17 cellular contexts compared by ENCODE assay signal in genomic region chr2:110847651-110848050, GRCh38.
DNase-seq lines count a peak whose midpoint lies in the region; ATAC-seq and TF ChIP-seq lines count a peak whose summit lies in the region.
"Had no signal": no experiment of that assay in that cellular context is flagged by ENCODE, and none has a peak within 500 bp of the region (broad histone marks: within the 10 kb centered on the region; RNA-seq: fewer than 3 reads in every experiment).

No MANE protein-coding gene starts in this region.

- POLR2A ChIA-PET in activated CD4-positive, alpha-beta memory T cell treated with anti-CD3 and anti-CD28 coated beads for 36 hours (lab: Charles Lee) = interaction anchor here (1.6 to 2.3 kb wide), 2 partner anchors 11 to 18 kb away, joined by 7 read pairs; no protein-coding TSS in a partner anchor
- POLR2A ChIA-PET in activated CD4-positive, alpha-beta memory T cell treated with anti-CD3 and anti-CD28 coated beads, Interleukin-2, amount 10 ng/mL, durations not matched to agents 7 days and 5 days (lab: Charles Lee) = no interaction called here
- POLR2A ChIA-PET in CD8-positive, alpha-beta memory T cell (lab: Charles Lee) = no interaction called here

- no peak overlapping the region for H3K4me3 ChIP-seq in CD8-positive, alpha-beta memory T cell (ENCODE audit: low read length)
- H3K4me3 ChIP-seq in transverse colon = no peak overlapping the region
- H3K4me3 ChIP-seq: K562, Peyer's patch had no signal

- WGBS in transverse colon (ENCODE audit: low coverage in 1 of 2), 2 donors = 81 to 94% methylated on average over 6 to 9 of the region's 9 CpGs

- no peaks in the 10 kb centered on the region for H3K27me3 ChIP-seq in CD8-positive, alpha-beta memory T cell (ENCODE audit: insufficient read depth, low read length, poor library complexity, severe bottlenecking)
- no peaks in the 10 kb centered on the region for H3K27me3 ChIP-seq in transverse colon
- H3K27me3 ChIP-seq: Peyer's patch had no signal

- no peak overlapping the region for H3K4me3 Mint-ChIP-seq in activated CD4-positive, alpha-beta memory T cell treated with anti-CD3 and anti-CD28 coated beads for 36 hours
- no peak overlapping the region for H3K4me3 Mint-ChIP-seq in activated CD4-positive, alpha-beta memory T cell treated with anti-CD3 and anti-CD28 coated beads, Interleukin-2, amount 10 ng/mL, durations not matched to agents 7 days and 5 days
- H3K4me3 Mint-ChIP-seq in CD8-positive, alpha-beta memory T cell = peak overlapping the region in 3 of 7 donors; percentile 11 to 87 (median 79)
- no peak overlapping the region for H3K4me3 Mint-ChIP-seq in activated naive CD8-positive, alpha-beta T cell treated with anti-CD3 and anti-CD28 coated beads, Interleukin-2, amount 50 U/mL, for 24 hours
- peak overlapping the region; percentile 66 for H3K4me3 Mint-ChIP-seq in stimulated activated effector memory CD8-positive, alpha-beta T cell treated with anti-CD3 and anti-CD28 coated beads, Interleukin-12 subunit alpha, Interleukin-12 subunit beta, amount 100 ng/mL, for 72 hours
- H3K4me3 Mint-ChIP-seq in endothelial cell (ENCODE audit: unreplicated experiment) = no peak overlapping the region
- H3K4me3 Mint-ChIP-seq: HFFc6 had no signal

- DNase-seq in activated CD4-positive, alpha-beta memory T cell treated with anti-CD3 and anti-CD28 coated beads for 36 hours = peak; percentile 36
- DNase-seq in activated CD4-positive, alpha-beta memory T cell treated with anti-CD3 and anti-CD28 coated beads, Interleukin-2, amount 10 ng/mL, durations not matched to agents 7 days and 5 days = no peak
- DNase-seq in CD8-positive, alpha-beta memory T cell = no peak
- DNase-seq in activated naive CD8-positive, alpha-beta T cell treated with anti-CD3 and anti-CD28 coated beads, Interleukin-2, amount 50 U/mL, for 24 hours = no peak
- no peak for DNase-seq in stimulated activated effector memory CD8-positive, alpha-beta T cell treated with anti-CD3 and anti-CD28 coated beads, Interleukin-12 subunit alpha, Interleukin-12 subunit beta, amount 100 ng/mL, for 72 hours (ENCODE audit: low spot score in 2 of 2)
- DNase-seq in HuH-7.5 (ENCODE audit: low spot score) = no peak
- DNase-seq in transverse colon = no peak
- DNase-seq in endothelial cell (ENCODE audit: low spot score) = no peak
- DNase-seq: HFFc6, NCI-H1436, NCI-H2081 treated with DMSO at 0.1 percent for 48 hours, NCI-H524, Peyer's patch, Right ventricle myocardium superior had no signal

- H3K4me1 Mint-ChIP-seq in activated CD4-positive, alpha-beta memory T cell treated with anti-CD3 and anti-CD28 coated beads for 36 hours (ENCODE audit: low read depth) = peaks cover 67% of the 10 kb centered on the region
- peaks cover 61% of the 10 kb centered on the region for H3K4me1 Mint-ChIP-seq in activated CD4-positive, alpha-beta memory T cell treated with anti-CD3 and anti-CD28 coated beads, Interleukin-2, amount 10 ng/mL, durations not matched to agents 7 days and 5 days
- H3K4me1 Mint-ChIP-seq in CD8-positive, alpha-beta memory T cell = peaks cover 59 to 75% (median 60%) of the 10 kb centered on the region in 3 donors
- H3K4me1 Mint-ChIP-seq in activated naive CD8-positive, alpha-beta T cell treated with anti-CD3 and anti-CD28 coated beads, Interleukin-2, amount 50 U/mL, for 24 hours = peaks cover 90% of the 10 kb centered on the region
- H3K4me1 Mint-ChIP-seq in stimulated activated effector memory CD8-positive, alpha-beta T cell treated with anti-CD3 and anti-CD28 coated beads, Interleukin-12 subunit alpha, Interleukin-12 subunit beta, amount 100 ng/mL, for 72 hours = peaks cover 99% of the 10 kb centered on the region
- H3K4me1 Mint-ChIP-seq in endothelial cell (ENCODE audit: unreplicated experiment) = peaks cover 5% of the 10 kb centered on the region

- intact Hi-C loops in activated CD4-positive, alpha-beta memory T cell treated with anti-CD3 and anti-CD28 coated beads for 36 hours (cut with micrococcal nuclease) = loop anchor here (1.0 kb wide), 3 partner anchors 19 to 244 kb away; no protein-coding TSS in a partner anchor
- intact Hi-C loops in transverse colon (cut with DNase I; ENCODE audit: low total_unique reads) = no loop called here

- H3K27ac Mint-ChIP-seq in activated CD4-positive, alpha-beta memory T cell treated with anti-CD3 and anti-CD28 coated beads for 36 hours = peak overlapping the region; percentile 76
- no peak overlapping the region for H3K27ac Mint-ChIP-seq in activated CD4-positive, alpha-beta memory T cell treated with anti-CD3 and anti-CD28 coated beads, Interleukin-2, amount 10 ng/mL, durations not matched to agents 7 days and 5 days
- H3K27ac Mint-ChIP-seq in CD8-positive, alpha-beta memory T cell = peak overlapping the region; percentile 48 to 100 (median 82)
- peak overlapping the region; percentile 92 for H3K27ac Mint-ChIP-seq in activated naive CD8-positive, alpha-beta T cell treated with anti-CD3 and anti-CD28 coated beads, Interleukin-2, amount 50 U/mL, for 24 hours
- peak overlapping the region; percentile 85 for H3K27ac Mint-ChIP-seq in stimulated activated effector memory CD8-positive, alpha-beta T cell treated with anti-CD3 and anti-CD28 coated beads, Interleukin-12 subunit alpha, Interleukin-12 subunit beta, amount 100 ng/mL, for 72 hours
- no peak overlapping the region for H3K27ac Mint-ChIP-seq in endothelial cell (ENCODE audit: unreplicated experiment)
- H3K27ac Mint-ChIP-seq: HFFc6 had no signal

- TF ChIP-seq EP300 in transverse colon (IDR thresholded peaks at IDR 0.05; ENCODE audit: low read depth) = no peak

- ATAC-seq in activated naive CD8-positive, alpha-beta T cell treated with anti-CD3 and anti-CD28 coated beads, Interleukin-2, amount 50 U/mL, for 24 hours = no peak
- peak; percentile 51 for ATAC-seq in stimulated activated effector memory CD8-positive, alpha-beta T cell treated with anti-CD3 and anti-CD28 coated beads, Interleukin-12 subunit alpha, Interleukin-12 subunit beta, amount 100 ng/mL, for 72 hours
- ATAC-seq: K562 had no signal

- H3K9me3 Mint-ChIP-seq in activated CD4-positive, alpha-beta memory T cell treated with anti-CD3 and anti-CD28 coated beads for 36 hours = no peaks in the 10 kb centered on the region
- no peaks in the 10 kb centered on the region for H3K9me3 Mint-ChIP-seq in activated CD4-positive, alpha-beta memory T cell treated with anti-CD3 and anti-CD28 coated beads, Interleukin-2, amount 10 ng/mL, durations not matched to agents 7 days and 5 days
- H3K9me3 Mint-ChIP-seq in CD8-positive, alpha-beta memory T cell = peaks cover 0 to 2% (median 0%) of the 10 kb centered on the region in 5 donors
- no peaks in the 10 kb centered on the region for H3K9me3 Mint-ChIP-seq in activated naive CD8-positive, alpha-beta T cell treated with anti-CD3 and anti-CD28 coated beads, Interleukin-2, amount 50 U/mL, for 24 hours
- H3K9me3 Mint-ChIP-seq in stimulated activated effector memory CD8-positive, alpha-beta T cell treated with anti-CD3 and anti-CD28 coated beads, Interleukin-12 subunit alpha, Interleukin-12 subunit beta, amount 100 ng/mL, for 72 hours = no peaks in the 10 kb centered on the region
- H3K9me3 Mint-ChIP-seq in endothelial cell (ENCODE audit: unreplicated experiment) = no peaks in the 10 kb centered on the region
- H3K9me3 Mint-ChIP-seq: HFFc6 had no signal

- H3K27ac ChIP-seq in CD8-positive, alpha-beta memory T cell (ENCODE audit: low read depth, low read length) = no peak overlapping the region
- no peak overlapping the region for H3K27ac ChIP-seq in transverse colon
- H3K27ac ChIP-seq: C4-2B, HL-60, Peyer's patch had no signal

- TF ChIP-seq POLR2A in transverse colon (IDR thresholded peaks at IDR 0.05) = no peak

- peaks cover 22% of the 10 kb centered on the region for H3K27me3 Mint-ChIP-seq in activated CD4-positive, alpha-beta memory T cell treated with anti-CD3 and anti-CD28 coated beads for 36 hours
- peaks cover 14% of the 10 kb centered on the region for H3K27me3 Mint-ChIP-seq in activated CD4-positive, alpha-beta memory T cell treated with anti-CD3 and anti-CD28 coated beads, Interleukin-2, amount 10 ng/mL, durations not matched to agents 7 days and 5 days
- peaks cover 0 to 6% of the 10 kb centered on the region in 2 donors for H3K27me3 Mint-ChIP-seq in CD8-positive, alpha-beta memory T cell
- peaks cover 18% of the 10 kb centered on the region for H3K27me3 Mint-ChIP-seq in activated naive CD8-positive, alpha-beta T cell treated with anti-CD3 and anti-CD28 coated beads, Interleukin-2, amount 50 U/mL, for 24 hours
- H3K27me3 Mint-ChIP-seq in endothelial cell (ENCODE audit: unreplicated experiment) = peaks cover 2% of the 10 kb centered on the region

- H3K36me3 ChIP-seq in CD8-positive, alpha-beta memory T cell (ENCODE audit: insufficient read depth, low read length) = no peaks in the 10 kb centered on the region
- H3K36me3 ChIP-seq in transverse colon = no peaks in the 10 kb centered on the region
- H3K36me3 ChIP-seq: Peyer's patch had no signal

- H3K9me3 ChIP-seq in CD8-positive, alpha-beta memory T cell (ENCODE audit: low read length) = no peaks in the 10 kb centered on the region
- H3K9me3 ChIP-seq in transverse colon = no peaks in the 10 kb centered on the region
- H3K9me3 ChIP-seq: Peyer's patch had no signal

- no peaks in the 10 kb centered on the region for H3K36me3 Mint-ChIP-seq in activated CD4-positive, alpha-beta memory T cell treated with anti-CD3 and anti-CD28 coated beads for 36 hours
- peaks cover 7% of the 10 kb centered on the region for H3K36me3 Mint-ChIP-seq in activated CD4-positive, alpha-beta memory T cell treated with anti-CD3 and anti-CD28 coated beads, Interleukin-2, amount 10 ng/mL, durations not matched to agents 7 days and 5 days (ENCODE audit: low read depth)
- H3K36me3 Mint-ChIP-seq in CD8-positive, alpha-beta memory T cell = peaks cover 0 to 2% (median 0%) of the 10 kb centered on the region in 3 donors
- H3K36me3 Mint-ChIP-seq in activated naive CD8-positive, alpha-beta T cell treated with anti-CD3 and anti-CD28 coated beads, Interleukin-2, amount 50 U/mL, for 24 hours (ENCODE audit: low read depth) = no peaks in the 10 kb centered on the region
- peaks cover 13% of the 10 kb centered on the region for H3K36me3 Mint-ChIP-seq in stimulated activated effector memory CD8-positive, alpha-beta T cell treated with anti-CD3 and anti-CD28 coated beads, Interleukin-12 subunit alpha, Interleukin-12 subunit beta, amount 100 ng/mL, for 72 hours
- H3K36me3 Mint-ChIP-seq in endothelial cell (ENCODE audit: low read depth, unreplicated experiment) = no peaks in the 10 kb centered on the region

- CTCF ChIA-PET in activated CD4-positive, alpha-beta memory T cell treated with anti-CD3 and anti-CD28 coated beads for 36 hours (lab: Charles Lee) = interaction anchor here (0.6 to 1.3 kb wide), 2 partner anchors 11 to 36 kb away, joined by 3 read pairs; no protein-coding TSS in a partner anchor
- CTCF ChIA-PET in activated CD4-positive, alpha-beta memory T cell treated with anti-CD3 and anti-CD28 coated beads, Interleukin-2, amount 10 ng/mL, durations not matched to agents 7 days and 5 days (lab: Charles Lee) = interaction anchor here (1.6 kb wide), 1 partner anchor 10 kb away, joined by 4 read pairs; no protein-coding TSS in a partner anchor
- CTCF ChIA-PET in CD8-positive, alpha-beta memory T cell (lab: Charles Lee) = interaction anchor here (1.9 to 2.3 kb wide), 2 partner anchors 11 to 35 kb away, joined by 7 to 8 read pairs; no protein-coding TSS in a partner anchor

- H3K4me1 ChIP-seq in CD8-positive, alpha-beta memory T cell (ENCODE audit: insufficient read depth, low read length) = peaks cover 51% of the 10 kb centered on the region
- no peaks in the 10 kb centered on the region for H3K4me1 ChIP-seq in transverse colon
- H3K4me1 ChIP-seq: Peyer's patch had no signal

- in situ Hi-C loops in transverse colon (cut with MboI; ENCODE audit: low pct_ligation_motif_present in 1 of 4, low pct_unique_long_range_greater_than_20kb in 1 of 4, low sequenced_read_pairs in 3 of 4) = no loop called here

- TF ChIP-seq CTCF in transverse colon (IDR thresholded peaks at IDR 0.05) (no peak), endothelial cell (IDR thresholded peaks at IDR 0.05; ENCODE audit: unreplicated experiment) (no peak)

Comparison
In these comparisons a context has a peak if more than half of its experiments do, and no peak if none do; other contexts are left out.
1. H3K27ac Mint-ChIP-seq: peak in activated CD4-positive, alpha-beta memory T cell treated with anti-CD3 and anti-CD28 coated beads for 36 hours (single experiment), CD8-positive, alpha-beta memory T cell (8 of 8), activated naive CD8-positive, alpha-beta T cell treated with anti-CD3 and anti-CD28 coated beads, Interleukin-2, amount 50 U/mL, for 24 hours (single experiment) and stimulated activated effector memory CD8-positive, alpha-beta T cell treated with anti-CD3 and anti-CD28 coated beads, Interleukin-12 subunit alpha, Interleukin-12 subunit beta, amount 100 ng/mL, for 72 hours (single experiment); none in activated CD4-positive, alpha-beta memory T cell treated with anti-CD3 and anti-CD28 coated beads, Interleukin-2, amount 10 ng/mL, durations not matched to agents 7 days and 5 days (single experiment) and endothelial cell (single experiment).